8 cellular contexts compared by ENCODE assay signal in the genomic region with DNA sequence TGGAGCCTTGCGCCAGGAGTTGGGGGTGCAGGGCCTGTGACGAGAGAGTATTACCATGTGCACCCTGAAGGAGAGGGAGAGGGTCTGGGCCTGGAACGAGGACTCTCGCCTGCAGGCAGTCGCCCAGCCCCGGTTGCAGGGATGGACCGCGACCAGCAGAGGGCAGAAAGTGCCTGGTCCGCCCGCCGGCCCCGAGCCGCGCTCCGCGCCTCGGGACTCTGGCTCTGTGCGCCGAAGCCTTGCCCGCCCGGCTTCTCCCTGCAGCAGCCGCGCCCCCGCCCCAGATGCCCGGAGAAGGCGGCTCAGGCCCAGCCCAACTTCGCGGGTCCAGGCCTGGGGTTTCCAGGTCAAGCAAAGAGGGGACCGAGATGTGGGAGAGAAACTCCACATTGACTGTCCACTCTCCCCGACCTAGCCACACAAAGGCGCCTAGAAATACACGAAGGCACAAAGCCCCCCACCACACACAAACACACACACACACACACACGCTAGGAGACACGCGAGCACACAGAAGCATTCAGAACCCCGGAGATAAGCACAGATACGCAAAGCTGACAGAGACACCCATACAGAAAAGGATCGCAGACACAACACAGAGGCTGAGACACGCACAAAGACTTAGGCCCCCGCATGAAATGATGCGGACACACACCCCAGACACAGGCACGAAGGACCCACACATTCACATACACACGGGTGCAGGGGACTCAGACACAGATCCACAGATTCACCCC. TPM values are rescaled to one million over a fixed set of nuclear protein-coding genes. Genes with fewer than 3 reads are reported as not detected.
DNase-seq lines count a peak whose midpoint lies in the region; ATAC-seq and TF ChIP-seq lines count a peak whose summit lies in the region.

No MANE protein-coding gene starts in this region.

- H4K20me1 ChIP-seq in OCI-LY1 (ENCODE audit: insufficient read depth, low read length), result no peaks in the 10 kb centered on the region

- intact Hi-C loops in esophagus muscularis mucosa (cut with DNase I), result loop anchor here (5.0 kb wide), 1 partner anchor 171 kb away; no protein-coding TSS in a partner anchor
- intact Hi-C loops in natural killer cell (cut with micrococcal nuclease), result loop anchor here (1.0 kb wide), 2 partner anchors 79 to 170 kb away; no protein-coding TSS in a partner anchor

- no peaks in the 10 kb centered on the region for H3K36me3 ChIP-seq in CD4-positive, CD25-positive, alpha-beta regulatory T cell (ENCODE audit: control insufficient read depth, insufficient read depth, low read length)
- H3K36me3 ChIP-seq in OCI-LY1 (ENCODE audit: insufficient read depth, low read length), result no peaks in the 10 kb centered on the region
- H3K36me3 ChIP-seq in esophagus muscularis mucosa, result no peaks in the 10 kb centered on the region

- H3K9me3 Mint-ChIP-seq in CD4-positive, CD25-positive, alpha-beta regulatory T cell, result no peaks in the 10 kb centered on the region
- no peaks in the 10 kb centered on the region for H3K9me3 Mint-ChIP-seq in activated T-cell treated with anti-CD3 and anti-CD28 coated beads, Interleukin-2, amount 50 U/mL, for 24 hours
- no peaks in the 10 kb centered on the region for H3K9me3 Mint-ChIP-seq in natural killer cell
- H3K9me3 Mint-ChIP-seq in stimulated activated memory B cell treated with anti-CD40 and anti-IgM and Interleukin-4, amounts not matched to agents 10 μg/mL and 1 μg/mL and 100 μg/mL, for 72 hours, result no peaks in the 10 kb centered on the region

- no peak for TF ChIP-seq POLR2A in esophagus muscularis mucosa (IDR thresholded peaks at IDR 0.05; ENCODE audit: low read depth)

- no peaks in the 10 kb centered on the region for H3F3A ChIP-seq in OCI-LY1 (ENCODE audit: insufficient read depth, low read length)

- H3K4me1 Mint-ChIP-seq in CD4-positive, CD25-positive, alpha-beta regulatory T cell, result peaks cover 0 to 26% (median 9%) of the 10 kb centered on the region in 4 donors
- H3K4me1 Mint-ChIP-seq in activated T-cell treated with anti-CD3 and anti-CD28 coated beads, Interleukin-2, amount 50 U/mL, for 24 hours (ENCODE audit: low read depth), result peaks cover 21% of the 10 kb centered on the region
- peaks cover 7 to 24% of the 10 kb centered on the region in 2 donors for H3K4me1 Mint-ChIP-seq in natural killer cell
- peaks cover 40% of the 10 kb centered on the region for H3K4me1 Mint-ChIP-seq in stimulated activated memory B cell treated with anti-CD40 and anti-IgM and Interleukin-4, amounts not matched to agents 10 μg/mL and 1 μg/mL and 100 μg/mL, for 72 hours

- H3K36me3 Mint-ChIP-seq in CD4-positive, CD25-positive, alpha-beta regulatory T cell, result no peaks in the 10 kb centered on the region
- H3K36me3 Mint-ChIP-seq in activated T-cell treated with anti-CD3 and anti-CD28 coated beads, Interleukin-2, amount 50 U/mL, for 24 hours (ENCODE audit: low read depth), result no peaks in the 10 kb centered on the region
- H3K36me3 Mint-ChIP-seq in natural killer cell, result no peaks in the 10 kb centered on the region
- no peaks in the 10 kb centered on the region for H3K36me3 Mint-ChIP-seq in stimulated activated memory B cell treated with anti-CD40 and anti-IgM and Interleukin-4, amounts not matched to agents 10 μg/mL and 1 μg/mL and 100 μg/mL, for 72 hours

- no peak for TF ChIP-seq EP300 in esophagus muscularis mucosa (IDR thresholded peaks at IDR 0.05)

- no peak overlapping the region for H3K27ac ChIP-seq in CD4-positive, CD25-positive, alpha-beta regulatory T cell (ENCODE audit: insufficient read depth, low read length, poor library complexity, severe bottlenecking)
- no peak overlapping the region for H3K27ac ChIP-seq in OCI-LY1 (ENCODE audit: low read depth, low read length, poor library complexity, severe bottlenecking)
- no peak overlapping the region for H3K27ac ChIP-seq in esophagus muscularis mucosa (replicated peaks in 1 of 4)

- peaks cover 19% of the 10 kb centered on the region for H3K27me3 ChIP-seq in CD4-positive, CD25-positive, alpha-beta regulatory T cell (ENCODE audit: control insufficient read depth, insufficient read depth, low read length)
- H3K27me3 ChIP-seq in OCI-LY1 (ENCODE audit: insufficient read depth, low read length) (no peaks in the 10 kb centered on the region; the same call in 1 of the 2 replicates), esophagus muscularis mucosa (peaks cover 15 to 85% (median 52%) of the 10 kb centered on the region in 4 donors)

- no peaks in the 10 kb centered on the region for H3K9me2 ChIP-seq in OCI-LY1 (ENCODE audit: low read depth, low read length)

- ATAC-seq in CD4-positive, CD25-positive, alpha-beta regulatory T cell (ENCODE audit: low read depth in 2 of 2), result peak; percentile 47 to 66
- ATAC-seq in HG03342 (IDR thresholded peaks at IDR 0.05; ENCODE audit: unreplicated experiment) (peak; percentile 49), natural killer cell (peak; percentile 79 to 85 (median 80)), GM21825 (IDR thresholded peaks at IDR 0.05; ENCODE audit: unreplicated experiment) (no peak)
- peak; percentile 73 for ATAC-seq in stimulated activated memory B cell treated with anti-CD40 and anti-IgM and Interleukin-4, amounts not matched to agents 10 μg/mL and 1 μg/mL and 100 μg/mL, for 72 hours

- H3K27me3 Mint-ChIP-seq in CD4-positive, CD25-positive, alpha-beta regulatory T cell, result peaks cover 72% of the 10 kb centered on the region
- H3K27me3 Mint-ChIP-seq in activated T-cell treated with anti-CD3 and anti-CD28 coated beads, Interleukin-2, amount 50 U/mL, for 24 hours, result peaks cover 81% of the 10 kb centered on the region
- peaks cover 34 to 52% of the 10 kb centered on the region in 2 donors for H3K27me3 Mint-ChIP-seq in natural killer cell (ENCODE audit: low read depth in 2 of 2)
- H3K27me3 Mint-ChIP-seq in stimulated activated memory B cell treated with anti-CD40 and anti-IgM and Interleukin-4, amounts not matched to agents 10 μg/mL and 1 μg/mL and 100 μg/mL, for 72 hours, result peaks cover 78% of the 10 kb centered on the region

- TF ChIP-seq CTCF in OCI-LY1 (IDR thresholded peaks at IDR 0.05; ENCODE audit: low read length), result peak; percentile 56
- peak; percentile 68 to 89 (median 79) for TF ChIP-seq CTCF in esophagus muscularis mucosa (IDR thresholded peaks at IDR 0.05)
- TF ChIP-seq CTCF in natural killer cell (IDR thresholded peaks at IDR 0.05), result peak; percentile 91

- no peaks in the 10 kb centered on the region for H3K9me3 ChIP-seq in CD4-positive, CD25-positive, alpha-beta regulatory T cell (ENCODE audit: control insufficient read depth in 2 of 2, low read length in 2 of 2)
- H3K9me3 ChIP-seq in OCI-LY1 (ENCODE audit: low read length) (no peaks in the 10 kb centered on the region), esophagus muscularis mucosa (no peaks in the 10 kb centered on the region)

- H3K27ac Mint-ChIP-seq in CD4-positive, CD25-positive, alpha-beta regulatory T cell, result no peak overlapping the region
- peak overlapping the region; percentile 1 for H3K27ac Mint-ChIP-seq in activated T-cell treated with anti-CD3 and anti-CD28 coated beads, Interleukin-2, amount 50 U/mL, for 24 hours
- peak overlapping the region in 1 of 2 donors; percentile 21 for H3K27ac Mint-ChIP-seq in natural killer cell
- no peak overlapping the region for H3K27ac Mint-ChIP-seq in stimulated activated memory B cell treated with anti-CD40 and anti-IgM and Interleukin-4, amounts not matched to agents 10 μg/mL and 1 μg/mL and 100 μg/mL, for 72 hours

- WGBS in esophagus muscularis mucosa, result 11% methylated on average over 15 of the region's 43 CpGs

- H3K4me2 ChIP-seq in OCI-LY1 (ENCODE audit: low read length), result no peak overlapping the region

- no peak overlapping the region for H3K4me3 ChIP-seq in CD4-positive, CD25-positive, alpha-beta regulatory T cell (ENCODE audit: low read depth, low read length)
- H3K4me3 ChIP-seq in OCI-LY1 (ENCODE audit: low read depth, low read length, poor library complexity, severe bottlenecking) (no peak overlapping the region), esophagus muscularis mucosa (peak overlapping the region; percentile 40 to 58 (median 48))

- H3K9ac ChIP-seq in OCI-LY1 (ENCODE audit: low read length), result no peak overlapping the region

- DNase-seq in CD4-positive, CD25-positive, alpha-beta regulatory T cell, result peak; percentile 36 to 59 (median 57)
- peak; percentile 85 for DNase-seq in activated T-cell treated with anti-CD3 and anti-CD28 coated beads, Interleukin-2, amount 50 U/mL, for 24 hours
- no peak for DNase-seq in esophagus muscularis mucosa (ENCODE audit: extremely low spot score)
- DNase-seq in natural killer cell, result peak; percentile 73

- H3K4me1 ChIP-seq in CD4-positive, CD25-positive, alpha-beta regulatory T cell (ENCODE audit: control insufficient read depth, insufficient read depth, low read length, poor library complexity, severe bottlenecking), result peaks cover 32% of the 10 kb centered on the region
- no peaks in the 10 kb centered on the region for H3K4me1 ChIP-seq in OCI-LY1 (ENCODE audit: insufficient read depth, low read length, severe bottlenecking)
- peaks cover 34 to 59% (median 53%) of the 10 kb centered on the region in 4 donors for H3K4me1 ChIP-seq in esophagus muscularis mucosa

- no peaks in the 10 kb centered on the region for H3K79me2 ChIP-seq in OCI-LY1 (ENCODE audit: insufficient read depth, low read length)

- H3K4me3 Mint-ChIP-seq in CD4-positive, CD25-positive, alpha-beta regulatory T cell, result peak overlapping the region; percentile 35 to 76 (median 64)
- H3K4me3 Mint-ChIP-seq in activated T-cell treated with anti-CD3 and anti-CD28 coated beads, Interleukin-2, amount 50 U/mL, for 24 hours, result peak overlapping the region; percentile 1
- H3K4me3 Mint-ChIP-seq in natural killer cell, result peak overlapping the region; percentile 54
- H3K4me3 Mint-ChIP-seq in stimulated activated memory B cell treated with anti-CD40 and anti-IgM and Interleukin-4, amounts not matched to agents 10 μg/mL and 1 μg/mL and 100 μg/mL, for 72 hours, result peak overlapping the region; percentile 48

- H2AFZ ChIP-seq in OCI-LY1 (ENCODE audit: low read length), result no peak overlapping the region

RNA-seq across cellular contexts. Expression of a gene that starts 2.0 kb away (rescaled TPM):
- total RNA-seq in CD4-positive, CD25-positive, alpha-beta regulatory T cell, result not detected
- not detected for polyA plus RNA-seq in CD4-positive, CD25-positive, alpha-beta regulatory T cell
- total RNA-seq in esophagus muscularis mucosa (under 1 TPM; under 0.01 to 0.66 (median 0.24) TPM), natural killer cell (not detected)

Comparison
In these comparisons a context has a peak if more than half of its experiments do, and no peak if none do; other contexts are left out.
1. H3K4me3 ChIP-seq: peak in esophagus muscularis mucosa (4 of 4); none in CD4-positive, CD25-positive, alpha-beta regulatory T cell (single experiment) and OCI-LY1 (single experiment).
2. H3K4me3 Mint-ChIP-seq: peak in every context shown above with its lines; median percentile 64 in CD4-positive, CD25-positive, alpha-beta regulatory T cell; 54 in natural killer cell; 48 in stimulated activated memory B cell treated with anti-CD40 and anti-IgM and Interleukin-4, amounts not matched to agents 10 μg/mL and 1 μg/mL and 100 μg/mL, for 72 hours; 1 in activated T-cell treated with anti-CD3 and anti-CD28 coated beads, Interleukin-2, amount 50 U/mL, for 24 hours.
3. Peak in every context shown above with its lines, with median percentiles within 50 percentile points of each other: CTCF ChIP-seq.